8 cellular contexts compared by ENCODE assay signal in genomic region chr12:51262758-51263177, GRCh38. TPM values are rescaled to one million over a fixed set of nuclear protein-coding genes. Genes with fewer than 3 reads are reported as not detected.
DNase-seq lines count a peak whose midpoint lies in the region; ATAC-seq and TF ChIP-seq lines count a peak whose summit lies in the region.

No MANE protein-coding gene starts in this region.

- H3K27ac ChIP-seq in OCI-LY3 (ENCODE audit: low read length): no peak overlapping the region
- H3K27ac ChIP-seq in psoas muscle: no peak overlapping the region

- H3K36me3 ChIP-seq in OCI-LY3 (replicated peaks; ENCODE audit: low read depth, low read length): no peaks in the 10 kb centered on the region
- H3K36me3 ChIP-seq in psoas muscle (ENCODE audit: insufficient read depth in 1 of 2, low read depth in 1 of 2): no peaks in the 10 kb centered on the region

- no peaks in the 10 kb centered on the region for H3K9me3 ChIP-seq in OCI-LY3 (ENCODE audit: insufficient read depth, low read length)
- H3K9me3 ChIP-seq in psoas muscle: no peaks in the 10 kb centered on the region

- ATAC-seq in effector memory CD8-positive, alpha-beta T cell (replicated peaks): peak; percentile 31
- ATAC-seq in psoas muscle (peak in 2 of 4 donors; percentile 40 to 66), GM21447 (IDR thresholded peaks at IDR 0.05; ENCODE audit: unreplicated experiment) (no peak), GM18519 (IDR thresholded peaks at IDR 0.05; ENCODE audit: low FRiP score, unreplicated experiment) (no peak)

- no peak overlapping the region for H3K4me3 Mint-ChIP-seq in effector memory CD8-positive, alpha-beta T cell

- no peak overlapping the region; the same call in 1 of the 2 replicates for H2AFZ ChIP-seq in OCI-LY3 (ENCODE audit: low read depth, low read length)

- H3K9ac ChIP-seq in OCI-LY3 (ENCODE audit: low read length): no peak overlapping the region

- no peaks in the 10 kb centered on the region for H3K9me3 Mint-ChIP-seq in effector memory CD8-positive, alpha-beta T cell

- DNase-seq in stimulated activated CD4-positive, alpha-beta T cell treated with anti-CD3 and anti-CD28 coated beads, Interleukin-15, amount 100 ng/mL, for 24 hours: peak; percentile 62
- no peak for DNase-seq in stimulated activated CD4-positive, alpha-beta T cell treated with anti-CD3 and anti-CD28 coated beads, Interleukin-2, amount 100 ng/mL, for 48 hours
- DNase-seq in effector memory CD8-positive, alpha-beta T cell: peak in 1 of 3 experiments; percentile 22
- DNase-seq in psoas muscle (peak in 1 of 2 donors; percentile 56), hepatic stellate cell (ENCODE audit: low spot score) (no peak)

- H3K4me1 ChIP-seq in OCI-LY3 (ENCODE audit: low read length): peaks cover 4% of the 10 kb centered on the region; the same call in 1 of the 2 replicates
- no peaks in the 10 kb centered on the region for H3K4me1 ChIP-seq in psoas muscle

- H3K27me3 ChIP-seq in OCI-LY3 (ENCODE audit: low read depth, low read length) (no peaks in the 10 kb centered on the region), psoas muscle (ENCODE audit: insufficient read depth in 3 of 3, low read length in 2 of 3) (no peaks in the 10 kb centered on the region)

- H4K20me1 ChIP-seq in OCI-LY3 (ENCODE audit: insufficient read depth, low read length): no peaks in the 10 kb centered on the region

- H3K4me2 ChIP-seq in OCI-LY3 (ENCODE audit: low read length): peak overlapping the region; percentile 31; the same call in 1 of the 2 replicates

- H3K79me2 ChIP-seq in OCI-LY3 (ENCODE audit: low read length): no peaks in the 10 kb centered on the region

- H3K4me3 ChIP-seq in OCI-LY3 (ENCODE audit: low read length): no peak overlapping the region
- no peak overlapping the region for H3K4me3 ChIP-seq in psoas muscle

- intact Hi-C loops in psoas muscle (cut with DNase I): no loop called here

- 25 to 39% (median 31%) methylated on average over 7 of the region's 7 CpGs for WGBS in psoas muscle, 3 donors

- no peak overlapping the region for H3K27ac Mint-ChIP-seq in effector memory CD8-positive, alpha-beta T cell

- TF ChIP-seq CTCF in OCI-LY3 (IDR thresholded peaks at IDR 0.05; ENCODE audit: low read depth, low read length) (peak; percentile 54), psoas muscle (IDR thresholded peaks at IDR 0.05) (peak; percentile 16)

- H3K4me1 Mint-ChIP-seq in effector memory CD8-positive, alpha-beta T cell (ENCODE audit: low read depth in 2 of 2): peaks cover 14 to 19% of the 10 kb centered on the region in 2 donors

- no peaks in the 10 kb centered on the region for H3K36me3 Mint-ChIP-seq in effector memory CD8-positive, alpha-beta T cell (ENCODE audit: insufficient read depth)

- H3K27me3 Mint-ChIP-seq in effector memory CD8-positive, alpha-beta T cell: no peaks in the 10 kb centered on the region

RNA-seq across cellular contexts. Expression of gene SMAGP, which starts 7.4 kb away (rescaled TPM):
- total RNA-seq in psoas muscle: 1 to 10 TPM; 1.8 to 2.9 (median 2.2) TPM
- polyA plus RNA-seq in psoas muscle: 1 to 10 TPM; 2.1 to 5.2 (median 2.4) TPM

RNA-seq across cellular contexts. Expression of gene DAZAP2, which starts 24.1 kb away (rescaled TPM):
- total RNA-seq in psoas muscle: 100 to 1,000 TPM in 2 of 4 donors, 10 to 100 TPM in 2; 62.4 to 157 (median 105) TPM
- 100 to 1,000 TPM; 149 to 217 (median 199) TPM for polyA plus RNA-seq in psoas muscle

RNA-seq across cellular contexts. Expression of gene POU6F1, which starts 44.9 kb away (rescaled TPM):
- total RNA-seq in psoas muscle: 10 to 100 TPM in 3 of 4 donors, 1 to 10 TPM in 1; 7.3 to 20.9 (median 14.5) TPM
- 10 to 100 TPM in 1 of 3 donors, 1 to 10 TPM in 2; 2.3 to 10.3 (median 8.7) TPM for polyA plus RNA-seq in psoas muscle
